ENCODE assay signal across 8 cellular contexts in the genomic region with DNA sequence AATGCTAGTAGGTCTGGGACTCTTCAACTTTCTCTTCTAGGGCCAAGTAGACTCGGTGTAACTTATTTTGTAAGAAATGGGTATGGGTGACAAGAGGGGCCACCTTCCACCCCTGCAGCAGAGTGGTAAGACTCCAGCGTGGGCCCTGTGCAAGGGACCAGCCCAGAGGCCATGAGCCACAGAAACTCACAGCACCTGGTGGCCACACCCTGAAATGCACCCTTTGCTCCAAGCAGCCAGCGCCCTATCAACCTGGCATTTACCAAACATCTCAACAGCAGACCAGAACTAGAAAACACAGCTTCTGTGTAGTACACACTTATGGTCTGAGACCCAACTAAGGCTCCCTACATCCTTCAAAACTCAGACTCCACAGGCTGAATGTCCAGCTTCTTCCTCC. TPM values are rescaled to one million over a fixed set of nuclear protein-coding genes. Genes with fewer than 3 reads are reported as not detected.
DNase-seq lines count a peak whose midpoint lies in the region; ATAC-seq and TF ChIP-seq lines count a peak whose summit lies in the region.

No MANE protein-coding gene starts in this region.

- peak; percentile 81 for ATAC-seq in central memory CD8-positive, alpha-beta T cell (replicated peaks; ENCODE audit: extremely low read depth, poor library complexity, severe bottlenecking)
- no peak for ATAC-seq in omental fat pad (ENCODE audit: low FRiP score)

- no peaks in the 10 kb centered on the region for H3K9me3 Mint-ChIP-seq in central memory CD8-positive, alpha-beta T cell
- no peaks in the 10 kb centered on the region for H3K9me3 Mint-ChIP-seq in stimulated activated naive CD8-positive, alpha-beta T cell treated with anti-CD3 and anti-CD28 coated beads, Interleukin-15, Interleukin-2, amounts not matched to agents 100 ng/mL and 50 ng/mL, for 24 hours

- peaks cover 13% of the 10 kb centered on the region for H3K4me1 Mint-ChIP-seq in central memory CD8-positive, alpha-beta T cell
- peaks cover 47% of the 10 kb centered on the region for H3K4me1 Mint-ChIP-seq in stimulated activated naive CD8-positive, alpha-beta T cell treated with anti-CD3 and anti-CD28 coated beads, Interleukin-15, Interleukin-2, amounts not matched to agents 100 ng/mL and 50 ng/mL, for 24 hours (ENCODE audit: low read depth)

- no peaks in the 10 kb centered on the region for H3K27me3 Mint-ChIP-seq in central memory CD8-positive, alpha-beta T cell
- H3K27me3 Mint-ChIP-seq in stimulated activated naive CD8-positive, alpha-beta T cell treated with anti-CD3 and anti-CD28 coated beads, Interleukin-15, Interleukin-2, amounts not matched to agents 100 ng/mL and 50 ng/mL, for 24 hours, result no peaks in the 10 kb centered on the region

- DNase-seq in GM10266 (ENCODE audit: extremely low spot score), result peak; percentile 63
- peak; percentile 9 to 29 for DNase-seq in Kasumi-1 (lab: John Stamatoyannopoulos, UW)
- DNase-seq in central memory CD8-positive, alpha-beta T cell (ENCODE audit: low spot score in 2 of 2), result peak; percentile 50 to 69
- peak; percentile 52 for DNase-seq in mucosa of gallbladder (ENCODE audit: low spot score)
- DNase-seq in mesenteric fat pad (ENCODE audit: low spot score), result no peak
- no peak for DNase-seq in omental fat pad (ENCODE audit: low spot score)

- H3K4me3 ChIP-seq in WI38 (ENCODE audit: low read depth, low read length), result no peak overlapping the region

- peak; percentile 64 for TF ChIP-seq CTCF in GM10266 (IDR thresholded peaks at IDR 0.05; ENCODE audit: control insufficient read depth, insufficient read depth, low read depth, missing control alignments)
- peak; percentile 48 for TF ChIP-seq CTCF in WI38 (IDR thresholded peaks at IDR 0.05; ENCODE audit: low read depth, low read length)
- TF ChIP-seq CTCF in omental fat pad (IDR thresholded peaks at IDR 0.05), result no peak

- no peak overlapping the region for H3K4me3 Mint-ChIP-seq in central memory CD8-positive, alpha-beta T cell
- H3K4me3 Mint-ChIP-seq in stimulated activated naive CD8-positive, alpha-beta T cell treated with anti-CD3 and anti-CD28 coated beads, Interleukin-15, Interleukin-2, amounts not matched to agents 100 ng/mL and 50 ng/mL, for 24 hours, result peak overlapping the region; percentile 20

- peak overlapping the region; percentile 75 for H3K27ac Mint-ChIP-seq in central memory CD8-positive, alpha-beta T cell (ENCODE audit: low read depth)
- H3K27ac Mint-ChIP-seq in stimulated activated naive CD8-positive, alpha-beta T cell treated with anti-CD3 and anti-CD28 coated beads, Interleukin-15, Interleukin-2, amounts not matched to agents 100 ng/mL and 50 ng/mL, for 24 hours, result peak overlapping the region; percentile 65

- H3K36me3 Mint-ChIP-seq in central memory CD8-positive, alpha-beta T cell (ENCODE audit: insufficient read depth), result peaks cover 10% of the 10 kb centered on the region
- peaks cover 70% of the 10 kb centered on the region for H3K36me3 Mint-ChIP-seq in stimulated activated naive CD8-positive, alpha-beta T cell treated with anti-CD3 and anti-CD28 coated beads, Interleukin-15, Interleukin-2, amounts not matched to agents 100 ng/mL and 50 ng/mL, for 24 hours (ENCODE audit: low read depth)

RNA-seq across cellular contexts. Expression of gene CDCA5, which starts 5.7 kb away (rescaled TPM):
- 2.1 TPM for total RNA-seq in mucosa of gallbladder
- 1.2 TPM for total RNA-seq in mesenteric fat pad
- 1 to 10 TPM in 2 of 4 donors, under 1 TPM in 1, not detected in 1; 0.56 to 2.8 (median 1.4) TPM for total RNA-seq in omental fat pad

RNA-seq across cellular contexts. Expression of gene ZFPL1, which starts 5.9 kb away (rescaled TPM):
- total RNA-seq in mucosa of gallbladder, result 44.4 TPM
- 32.1 TPM for total RNA-seq in mesenteric fat pad
- total RNA-seq in omental fat pad, result 10 to 100 TPM; 21.3 to 44.5 (median 32.6) TPM

RNA-seq across cellular contexts. Expression of gene VPS51, which starts 17.9 kb away (rescaled TPM):
- 116 TPM for total RNA-seq in mucosa of gallbladder
- 86.6 TPM for total RNA-seq in mesenteric fat pad
- 100 to 1,000 TPM; 151 to 208 (median 192) TPM for total RNA-seq in omental fat pad

RNA-seq across cellular contexts. Expression of gene NAALADL1, which starts 19.8 kb away (rescaled TPM):
- total RNA-seq in mucosa of gallbladder (10.4 TPM), mesenteric fat pad (15.2 TPM), omental fat pad (10 to 100 TPM; 17.0 to 39.1 (median 23.3) TPM)

RNA-seq across cellular contexts. Expression of gene TM7SF2, which starts 33.5 kb away (rescaled TPM):
- total RNA-seq in mucosa of gallbladder (184 TPM), mesenteric fat pad (22.1 TPM), omental fat pad (100 to 1,000 TPM in 1 of 4 donors, 10 to 100 TPM in 3; 44.8 to 345 (median 88.6) TPM)

Comparison
In these comparisons a context has a peak if more than half of its experiments do, and no peak if none do; other contexts are left out.
1. DNase-seq: peak in GM10266 (single experiment), Kasumi-1 (2 of 2), central memory CD8-positive, alpha-beta T cell (2 of 2) and mucosa of gallbladder (single experiment); none in mesenteric fat pad (single experiment) and omental fat pad (single experiment).
2. CTCF ChIP-seq: peak in GM10266 (single experiment) and WI38 (single experiment); none in omental fat pad (0 of 3).